10 cellular contexts compared by ENCODE assay signal in genomic region chr2:85536479-85536878, GRCh38. TPM values are rescaled to one million over a fixed set of nuclear protein-coding genes. Genes with fewer than 3 reads are reported as not detected.
DNase-seq lines count a peak whose midpoint lies in the region; ATAC-seq, FAIRE-seq and TF ChIP-seq lines count a peak whose summit lies in the region.
"Had no signal": no experiment of that assay in that cellular context is flagged by ENCODE, and none has a peak within 500 bp of the region (broad histone marks: within the 10 kb centered on the region; RNA-seq: fewer than 3 reads in every experiment).

No MANE protein-coding gene starts in this region.

- no peaks in the 10 kb centered on the region for H3K9me3 Mint-ChIP-seq in activated naive CD8-positive, alpha-beta T cell treated with anti-CD3 and anti-CD28 coated beads, Interleukin-2, amount 10 ng/mL, durations not matched to agents 7 days and 5 days
- H3K9me3 Mint-ChIP-seq in activated naive CD8-positive, alpha-beta T cell treated with anti-CD3 and anti-CD28 coated beads for 36 hours: no peaks in the 10 kb centered on the region

- no peak overlapping the region for H3K4me3 Mint-ChIP-seq in activated naive CD8-positive, alpha-beta T cell treated with anti-CD3 and anti-CD28 coated beads, Interleukin-2, amount 10 ng/mL, durations not matched to agents 7 days and 5 days
- H3K4me3 Mint-ChIP-seq in activated naive CD8-positive, alpha-beta T cell treated with anti-CD3 and anti-CD28 coated beads for 36 hours: no peak overlapping the region

- H3K36me3 ChIP-seq in upper lobe of right lung: peaks cover 8% of the 10 kb centered on the region

- TF ChIP-seq CTCF in upper lobe of right lung (IDR thresholded peaks at IDR 0.05): no peak

- H3K27me3 Mint-ChIP-seq in activated naive CD8-positive, alpha-beta T cell treated with anti-CD3 and anti-CD28 coated beads, Interleukin-2, amount 10 ng/mL, durations not matched to agents 7 days and 5 days: peaks cover 4% of the 10 kb centered on the region
- peaks cover 9% of the 10 kb centered on the region for H3K27me3 Mint-ChIP-seq in activated naive CD8-positive, alpha-beta T cell treated with anti-CD3 and anti-CD28 coated beads for 36 hours

- intact Hi-C loops in upper lobe of right lung (cut with DNase I): no loop called here

- no peaks in the 10 kb centered on the region for H3K27me3 ChIP-seq in upper lobe of right lung

- no peak for DNase-seq in activated naive CD8-positive, alpha-beta T cell treated with anti-CD3 and anti-CD28 coated beads, Interleukin-2, amount 10 ng/mL, durations not matched to agents 7 days and 5 days
- no peak for DNase-seq in activated naive CD8-positive, alpha-beta T cell treated with anti-CD3 and anti-CD28 coated beads for 36 hours
- peak; percentile 66 for DNase-seq in kidney glomerular epithelial cell (lab: John Stamatoyannopoulos, UW)
- DNase-seq in upper lobe of right lung: no peak
- DNase-seq in epidermal melanocyte (ENCODE audit: insufficient read length, low spot score): no peak
- no peak for DNase-seq in activated CD4-positive, alpha-beta T cell treated with anti-CD3 and anti-CD28 coated beads for 48 hours
- no peak for DNase-seq in GM19239 (ENCODE audit: insufficient read length, low spot score)
- DNase-seq: NCI-H69 had no signal

- H3K4me3 ChIP-seq in upper lobe of right lung: no peak overlapping the region

- peaks cover 15% of the 10 kb centered on the region for H3K4me1 Mint-ChIP-seq in activated naive CD8-positive, alpha-beta T cell treated with anti-CD3 and anti-CD28 coated beads, Interleukin-2, amount 10 ng/mL, durations not matched to agents 7 days and 5 days
- H3K4me1 Mint-ChIP-seq in activated naive CD8-positive, alpha-beta T cell treated with anti-CD3 and anti-CD28 coated beads for 36 hours: peaks cover 29% of the 10 kb centered on the region

- H3K27ac Mint-ChIP-seq in activated naive CD8-positive, alpha-beta T cell treated with anti-CD3 and anti-CD28 coated beads, Interleukin-2, amount 10 ng/mL, durations not matched to agents 7 days and 5 days: peak overlapping the region; percentile 2
- H3K27ac Mint-ChIP-seq in activated naive CD8-positive, alpha-beta T cell treated with anti-CD3 and anti-CD28 coated beads for 36 hours: no peak overlapping the region

- POLR2A ChIA-PET in activated naive CD8-positive, alpha-beta T cell treated with anti-CD3 and anti-CD28 coated beads, Interleukin-2, amount 10 ng/mL, durations not matched to agents 7 days and 5 days (lab: Charles Lee): interaction anchor here (1.0 to 8.2 kb wide), 5 partner anchors 13 to 210 kb away, joined by 4 to 116 read pairs (median 39); partner anchors contain the start of genes SH2D6 and USP39

- peak overlapping the region; percentile 100 for H3K27ac ChIP-seq in angular gyrus (ENCODE audit: low read depth, low read length)
- peak overlapping the region; percentile 99 for H3K27ac ChIP-seq in upper lobe of right lung
- H3K27ac ChIP-seq: C4-2B had no signal

- H3K9me3 ChIP-seq in upper lobe of right lung: no peaks in the 10 kb centered on the region

- no peak for ATAC-seq in activated naive CD8-positive, alpha-beta T cell treated with anti-CD3 and anti-CD28 coated beads, Interleukin-2, amount 10 ng/mL, durations not matched to agents 7 days and 5 days (ENCODE audit: low read depth)
- no peak for ATAC-seq in upper lobe of right lung

- no peak for FAIRE-seq in GM19239 (lab: Jason Lieb, UNC)

- H3K36me3 Mint-ChIP-seq in activated naive CD8-positive, alpha-beta T cell treated with anti-CD3 and anti-CD28 coated beads, Interleukin-2, amount 10 ng/mL, durations not matched to agents 7 days and 5 days: peaks cover 14% of the 10 kb centered on the region
- peaks cover 31% of the 10 kb centered on the region for H3K36me3 Mint-ChIP-seq in activated naive CD8-positive, alpha-beta T cell treated with anti-CD3 and anti-CD28 coated beads for 36 hours

- peaks cover 25% of the 10 kb centered on the region for H3K4me1 ChIP-seq in upper lobe of right lung

RNA-seq across cellular contexts. Expression of gene MAT2A, which starts 2.5 kb away (rescaled TPM):
- total RNA-seq in activated naive CD8-positive, alpha-beta T cell treated with anti-CD3 and anti-CD28 coated beads, Interleukin-2, amount 10 ng/mL, durations not matched to agents 7 days and 5 days: 100 to 1,000 TPM; 218 to 222 TPM
- total RNA-seq in activated naive CD8-positive, alpha-beta T cell treated with anti-CD3 and anti-CD28 coated beads for 36 hours: 100 to 1,000 TPM; 368 to 384 TPM
- total RNA-seq in upper lobe of right lung: 212 TPM

RNA-seq across cellular contexts. Expression of gene GGCX, which starts 24.8 kb away (rescaled TPM):
- 10 to 100 TPM; 24.8 to 26.8 TPM for total RNA-seq in activated naive CD8-positive, alpha-beta T cell treated with anti-CD3 and anti-CD28 coated beads, Interleukin-2, amount 10 ng/mL, durations not matched to agents 7 days and 5 days
- total RNA-seq in activated naive CD8-positive, alpha-beta T cell treated with anti-CD3 and anti-CD28 coated beads for 36 hours: 10 to 100 TPM; 19.6 to 19.9 TPM
- 73.2 TPM for total RNA-seq in upper lobe of right lung

RNA-seq across cellular contexts. Expression of gene VAMP8, which starts 40.9 kb away (rescaled TPM):
- total RNA-seq in activated naive CD8-positive, alpha-beta T cell treated with anti-CD3 and anti-CD28 coated beads, Interleukin-2, amount 10 ng/mL, durations not matched to agents 7 days and 5 days: 100 to 1,000 TPM; 128 to 135 TPM
- 10 to 100 TPM; 94.3 to 98.3 TPM for total RNA-seq in activated naive CD8-positive, alpha-beta T cell treated with anti-CD3 and anti-CD28 coated beads for 36 hours
- 235 TPM for total RNA-seq in upper lobe of right lung

RNA-seq across cellular contexts. Expression of gene VAMP5, which starts 47.8 kb away (rescaled TPM):
- total RNA-seq in activated naive CD8-positive, alpha-beta T cell treated with anti-CD3 and anti-CD28 coated beads, Interleukin-2, amount 10 ng/mL, durations not matched to agents 7 days and 5 days: 10 to 100 TPM; 66.7 to 70.8 TPM
- 10 to 100 TPM; 27.9 to 29.3 TPM for total RNA-seq in activated naive CD8-positive, alpha-beta T cell treated with anti-CD3 and anti-CD28 coated beads for 36 hours
- total RNA-seq in upper lobe of right lung: 84.8 TPM

RNA-seq across cellular contexts. Expression of gene RNF181, which starts 59.1 kb away (rescaled TPM):
- total RNA-seq in activated naive CD8-positive, alpha-beta T cell treated with anti-CD3 and anti-CD28 coated beads, Interleukin-2, amount 10 ng/mL, durations not matched to agents 7 days and 5 days: 10 to 100 TPM; 96.4 to 97.4 TPM
- total RNA-seq in activated naive CD8-positive, alpha-beta T cell treated with anti-CD3 and anti-CD28 coated beads for 36 hours: 100 to 1,000 TPM in 1 of 2 experiments, 10 to 100 TPM in 1; 90.9 to 104 TPM
- 85.9 TPM for total RNA-seq in upper lobe of right lung
